In the genomic region with DNA sequence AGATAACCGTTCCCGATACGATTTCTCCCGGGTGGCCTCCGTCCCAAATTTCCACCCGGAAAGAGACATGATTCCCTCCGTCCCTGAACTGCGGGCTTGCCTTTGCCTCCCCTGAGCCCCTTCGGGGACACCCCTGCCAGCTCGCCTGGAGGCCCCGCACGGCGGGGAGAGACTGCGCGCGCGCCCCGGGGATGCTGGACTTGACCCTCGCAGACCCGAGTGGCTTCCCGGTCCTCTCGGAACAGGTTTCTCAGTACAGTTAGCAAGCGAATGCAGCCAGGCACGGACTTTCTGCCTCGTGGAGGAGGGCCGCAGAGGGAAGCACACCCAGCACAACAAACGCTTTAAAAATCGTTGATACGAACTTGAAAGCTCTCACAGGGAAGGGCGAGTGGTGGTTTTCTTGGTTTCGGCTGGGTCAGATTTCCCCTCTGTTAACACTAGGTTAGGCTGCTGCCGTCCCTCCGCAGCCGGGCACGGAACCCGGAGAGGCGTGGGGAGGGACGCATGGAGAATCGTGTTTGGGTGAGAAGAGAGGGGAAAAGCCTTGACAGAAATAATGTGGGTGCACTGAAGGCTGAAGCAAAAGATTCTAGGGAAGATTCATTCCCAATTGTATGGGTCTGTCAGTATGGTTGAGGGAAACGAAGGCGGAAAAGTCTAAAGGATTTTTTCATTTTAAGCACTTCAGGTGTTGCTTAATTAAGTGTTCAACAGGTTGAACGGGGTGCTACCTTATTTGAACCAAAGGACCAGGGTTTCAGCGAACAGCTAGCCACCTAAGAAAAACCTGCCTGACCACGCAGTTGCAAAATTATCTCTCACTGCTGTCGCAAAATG, we compare ENCODE assay signal across 8 cellular contexts. TPM values are rescaled to one million over a fixed set of nuclear protein-coding genes. Genes with fewer than 3 reads are reported as not detected.
DNase-seq lines count a peak whose midpoint lies in the region; ATAC-seq, FAIRE-seq and TF ChIP-seq lines count a peak whose summit lies in the region.

No MANE protein-coding gene starts in this region.

- POLR2A ChIA-PET in Panc1 (lab: Charles Lee): no interaction called here

- no TSS peak for BruUV-seq in Panc1 (replicated peaks; lab: Mats Ljungman, UMichigan)

- H2BK120ac ChIP-seq in H9 (ENCODE audit: low read depth, low read length, poor library complexity, severe bottlenecking): no peak overlapping the region

- no peaks in the 10 kb centered on the region for H3K79me2 ChIP-seq in H9 (ENCODE audit: insufficient read depth, low read length)

- H3K23me2 ChIP-seq in H9 (ENCODE audit: insufficient read length, low read depth, low read length, poor library complexity, severe bottlenecking): peaks cover 20% of the 10 kb centered on the region

- H2BK5ac ChIP-seq in H9 (ENCODE audit: insufficient read length, low read length): no peak overlapping the region

- peak; percentile 36 for FAIRE-seq in bronchial epithelial cell (lab: Jason Lieb, UNC)

- peak overlapping the region; percentile 31 for H3K14ac ChIP-seq in H9 (ENCODE audit: insufficient read depth, low read length)

- H2BK20ac ChIP-seq in H9 (ENCODE audit: low read depth, low read length, poor library complexity, severe bottlenecking): no peak overlapping the region

- H3K4me3 Mint-ChIP-seq in H9: peak overlapping the region; percentile 69 to 90

- H2AFZ ChIP-seq in H9 (ENCODE audit: low read length): no peak overlapping the region

- H3K4ac ChIP-seq in H9 (ENCODE audit: low read depth, low read length): no peak overlapping the region

- H3K27ac ChIP-seq in H9 (ENCODE audit: insufficient read length, low read depth, low read length) (no peak overlapping the region), Panc1 (ENCODE audit: low read length) (peak overlapping the region; percentile 65), testis (no peak overlapping the region)

- no CpG with 5 or more reads among the region's 45 CpGs for WGBS in H9 (ENCODE audit: extremely low coverage, insufficient read length, low lambda C conversion rate)
- WGBS in lower leg skin, 2 donors: 4% methylated on average over 45 of the region's 45 CpGs
- 5 to 12% methylated on average over 22 to 45 of the region's 45 CpGs for WGBS in testis, 2 donors

- ATAC-seq in Panc1: peak; percentile 3; the same call in 1 of the 2 replicates

- CTCF ChIA-PET in Panc1 (lab: Charles Lee): interaction anchor here (0.6 kb wide), 1 partner anchor 511 kb away, joined by 3 read pairs; no protein-coding TSS in a partner anchor

- peak overlapping the region; percentile 96 for H3K4me2 ChIP-seq in H9 (ENCODE audit: insufficient read depth, insufficient read length, low read length)

- no peak for TF ChIP-seq POLR2A in lower leg skin (IDR thresholded peaks at IDR 0.05)
- no peak for TF ChIP-seq POLR2A in testis (IDR thresholded peaks at IDR 0.05)

- in situ Hi-C loops in Panc1 (cut with HindIII; ENCODE audit: low pct_unique_long_range_greater_than_20kb, low sequenced_read_pairs): no loop called here

- H3K56ac ChIP-seq in H9 (ENCODE audit: insufficient read length, low read depth, low read length): no peak overlapping the region

- H4K8ac ChIP-seq in H9 (replicated peaks; ENCODE audit: insufficient read length, low read depth, low read length): no peak overlapping the region

- peaks cover 0 to 3% of the 10 kb centered on the region in 2 experiments; a peak in 1 of 5 replicates for H3K9me3 Mint-ChIP-seq in H9

- H2BK12ac ChIP-seq in H9 (ENCODE audit: insufficient read length, low read depth, low read length): no peak overlapping the region

- H3K27ac Mint-ChIP-seq in H9: peak overlapping the region in 1 of 3 experiments; percentile 11; a peak in 1 of 7 replicates

- DNase-seq in DMS79 treated with DMSO at 0.1 percent for 48 hours (lab: John Stamatoyannopoulos, UW) (peak; percentile 44), H9 (no peak), Panc1 (ENCODE audit: low read depth, low spot score) (no peak), bronchial epithelial cell (ENCODE audit: low read depth) (peak; percentile 34), lower leg skin (ENCODE audit: low spot score in 2 of 2) (no peak), testis (no peak), OCI-M1 (lab: John Stamatoyannopoulos, UW) (no peak), globus pallidus (ENCODE audit: low spot score) (no peak)

- H3K4me3 ChIP-seq in Panc1 (ENCODE audit: low read depth in 2 of 2, low read length in 2 of 2): peak overlapping the region; percentile 66 to 76
- peak overlapping the region; percentile 50 for H3K4me3 ChIP-seq in bronchial epithelial cell (ENCODE audit: low read depth, low read length)
- H3K4me3 ChIP-seq in lower leg skin (ENCODE audit: low read depth, poor library complexity, severe bottlenecking): peak overlapping the region; percentile 45
- H3K4me3 ChIP-seq in testis: peak overlapping the region; percentile 51 to 60

- peak overlapping the region; percentile 67 for H3K9ac ChIP-seq in H9 (ENCODE audit: extremely low read depth, insufficient read length, low read length)

- H2AK5ac ChIP-seq in H9 (ENCODE audit: insufficient read length, low read length): no peak overlapping the region

- intact Hi-C loops in Panc1 (cut with micrococcal nuclease; ENCODE audit: unreplicated experiment) (no loop called here), lower leg skin (cut with DNase I; ENCODE audit: low total_unique reads) (no loop called here), testis (cut with DNase I; ENCODE audit: low total_unique reads) (no loop called here)

- H4K5ac ChIP-seq in H9 (ENCODE audit: insufficient read length, low read depth, low read length): no peak overlapping the region

- no peak overlapping the region for H2BK15ac ChIP-seq in H9 (ENCODE audit: low read depth, low read length)

- H3K27me3 Mint-ChIP-seq in H9 (ENCODE audit: low read depth): peaks cover 77% of the 10 kb centered on the region

- no peak overlapping the region for H3T11ph ChIP-seq in H9 (ENCODE audit: low read length)

- no peaks in the 10 kb centered on the region; a peak in 1 of 7 replicates for H3K36me3 Mint-ChIP-seq in H9 (ENCODE audit: insufficient read depth in 1 of 3, low read depth in 3 of 3)

- no peak overlapping the region for H3K18ac ChIP-seq in H9 (ENCODE audit: insufficient read length, low read depth, low read length)

- H3K36me3 ChIP-seq in Panc1 (ENCODE audit: control insufficient read depth, insufficient read depth, low read length): no peaks in the 10 kb centered on the region
- H3K36me3 ChIP-seq in bronchial epithelial cell (ENCODE audit: control insufficient read depth, insufficient read depth, low read length): no peaks in the 10 kb centered on the region
- no peaks in the 10 kb centered on the region for H3K36me3 ChIP-seq in testis (ENCODE audit: low read depth, missing control alignments)

- H3K4me1 ChIP-seq in H9 (ENCODE audit: insufficient read depth, low read length) (peaks cover 12% of the 10 kb centered on the region; the same call in 1 of the 2 replicates), Panc1 (ENCODE audit: control insufficient read depth, insufficient read depth, low read length) (peaks cover 37% of the 10 kb centered on the region), testis (no peaks in the 10 kb centered on the region)

- H3K23ac ChIP-seq in H9 (ENCODE audit: insufficient read length, low read depth, low read length): no peak overlapping the region

- peaks cover 65 to 78% of the 10 kb centered on the region in 2 experiments for H3K4me1 Mint-ChIP-seq in H9

- H4K20me1 ChIP-seq in H9 (ENCODE audit: control insufficient read depth, insufficient read depth, insufficient read length): no peaks in the 10 kb centered on the region

- TF ChIP-seq CTCF in H9 (conservative IDR thresholded peaks at IDR 0.05) (no peak), Panc1 (IDR thresholded peaks at IDR 0.05) (no peak), bronchial epithelial cell (IDR thresholded peaks at IDR 0.05; ENCODE audit: insufficient read depth, low read length, severe bottlenecking) (no peak), lower leg skin (IDR thresholded peaks at IDR 0.05) (no peak), testis (IDR thresholded peaks at IDR 0.05) (no peak)

- H3K79me1 ChIP-seq in H9 (ENCODE audit: insufficient read depth, low read depth, low read length, poor library complexity, severe bottlenecking): no peaks in the 10 kb centered on the region

- peaks cover 10% of the 10 kb centered on the region; the same call in 1 of the 2 replicates for H3K27me3 ChIP-seq in H9 (ENCODE audit: insufficient read depth, low read length)
- no peaks in the 10 kb centered on the region for H3K27me3 ChIP-seq in Panc1 (ENCODE audit: control insufficient read depth, insufficient read depth, low read length)
- peaks cover 1% of the 10 kb centered on the region for H3K27me3 ChIP-seq in bronchial epithelial cell (ENCODE audit: control insufficient read depth, insufficient read depth, low read length)
- no peaks in the 10 kb centered on the region for H3K27me3 ChIP-seq in testis

- no peak overlapping the region for H4K91ac ChIP-seq in H9 (ENCODE audit: insufficient read length, low read depth, low read length)

- no peaks in the 10 kb centered on the region for H3K9me3 ChIP-seq in H9 (ENCODE audit: control insufficient read depth, low read depth, low read length)
- no peaks in the 10 kb centered on the region for H3K9me3 ChIP-seq in Panc1 (ENCODE audit: control insufficient read depth, insufficient read depth, low read depth, low read length)
- H3K9me3 ChIP-seq in testis: no peaks in the 10 kb centered on the region

RNA-seq across cellular contexts. Expression of a gene that starts 0.9 kb away (rescaled TPM):
- total RNA-seq in H9 (2021): 7.8 and 8.1 TPM in 2 replicates
- total RNA-seq in Panc1 (2021; ENCODE audit: unreplicated experiment): 14.1 TPM
- polyA plus RNA-seq in Panc1 (2012; ENCODE audit: insufficient read length): 10.3 TPM
- under 0.01 and 1.2 TPM in 2 replicates for total RNA-seq in bronchial epithelial cell
- total RNA-seq in lower leg skin: 1 to 10 TPM; 1.5 to 7.6 (median 4.7) TPM
- total RNA-seq in testis: 1 to 10 TPM; 2.4 to 3.0 TPM
- 3.3 TPM for polyA plus RNA-seq in testis (ENCODE audit: insufficient read depth, low read depth, low replicate concordance)

Comparison
In these comparisons a context has a peak if more than half of its experiments do, and no peak if none do; other contexts are left out.
1. DNase-seq: peak in DMS79 treated with DMSO at 0.1 percent for 48 hours (single experiment) and bronchial epithelial cell (single experiment); none in H9 (single experiment), Panc1 (single experiment), lower leg skin (0 of 2), testis (single experiment), OCI-M1 (single experiment) and globus pallidus (single experiment).
2. Peak in every context shown above with its lines, with median percentiles within 50 percentile points of each other: H3K4me3 ChIP-seq.